ENCODE assay signal across 17 cellular contexts in the genomic region with DNA sequence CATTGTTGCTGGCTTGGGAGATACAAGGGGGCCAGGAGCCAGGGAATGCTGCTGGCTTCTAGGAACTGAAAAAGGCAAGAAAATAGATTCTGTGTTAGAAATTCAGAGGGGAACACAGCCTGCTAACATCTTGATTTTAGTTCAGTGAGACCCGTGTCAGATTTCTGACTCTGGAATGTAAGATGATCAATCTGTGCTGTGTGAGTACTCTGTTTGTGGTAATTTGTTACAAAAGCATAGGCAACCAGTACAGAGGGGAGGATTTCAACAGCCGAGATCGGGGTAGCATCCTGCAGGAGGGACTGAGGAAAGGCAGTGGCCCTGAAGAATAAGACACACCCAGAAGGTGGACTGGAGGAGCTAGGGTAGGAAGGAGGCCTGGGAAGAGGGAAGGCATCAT.
"Had no signal": no experiment of that assay in that cellular context is flagged by ENCODE, and none has a peak within 500 bp of the region (broad histone marks: within the 10 kb centered on the region; RNA-seq: fewer than 3 reads in every experiment).

No MANE protein-coding gene starts in this region.

- H3K9me3 Mint-ChIP-seq: activated CD4-positive, alpha-beta T cell treated with anti-CD3 and anti-CD28 coated beads, Interleukin-2, amount 10 ng/mL, durations not matched to agents 7 days and 5 days; activated naive CD4-positive, alpha-beta T cell treated with anti-CD3 and anti-CD28 coated beads for 36 hours; central memory CD8-positive, alpha-beta T cell; memory B cell; stimulated activated naive B cell treated with anti-CD40 and anti-IgM and Interleukin-4, amounts not matched to agents 10 μg/mL and 1 μg/mL and 100 μg/mL, for 72 hours; T-helper 1 cell treated with Interleukin-12 subunit alpha and Interleukin-12 subunit beta and Interleukin-4 antibody, amounts not matched to agents 30 μg/mL and 1 μg/mL, for 36 hours; WTC11 had no signal

- H3K27ac Mint-ChIP-seq: activated CD4-positive, alpha-beta T cell treated with anti-CD3 and anti-CD28 coated beads, Interleukin-2, amount 10 ng/mL, durations not matched to agents 7 days and 5 days; activated naive CD4-positive, alpha-beta T cell treated with anti-CD3 and anti-CD28 coated beads for 36 hours; memory B cell; stimulated activated naive B cell treated with anti-CD40 and anti-IgM and Interleukin-4, amounts not matched to agents 10 μg/mL and 1 μg/mL and 100 μg/mL, for 72 hours; T-helper 1 cell treated with Interleukin-12 subunit alpha and Interleukin-12 subunit beta and Interleukin-4 antibody, amounts not matched to agents 30 μg/mL and 1 μg/mL, for 36 hours; WTC11 had no signal

- H3K27me3 ChIP-seq: body of pancreas, gastroesophageal sphincter, tibial nerve had no signal

- DNase-seq: activated CD4-positive, alpha-beta T cell treated with anti-CD3 and anti-CD28 coated beads, Interleukin-2, amount 10 ng/mL, durations not matched to agents 7 days and 5 days; activated CD8-positive, alpha-beta memory T cell treated with anti-CD3 and anti-CD28 coated beads for 24 hours; activated naive CD4-positive, alpha-beta T cell treated with anti-CD3 and anti-CD28 coated beads for 36 hours; body of pancreas; cortex of kidney; effector CD8-positive, alpha-beta T cell; left ventricle myocardium inferior; retina; small intestine; stimulated activated naive B cell treated with anti-CD40 and anti-IgM and Interleukin-4, amounts not matched to agents 10 μg/mL and 1 μg/mL and 100 μg/mL, for 72 hours had no signal

- H3K36me3 ChIP-seq: gastroesophageal sphincter, left ventricle myocardium inferior, tibial nerve had no signal

- H3K4me3 Mint-ChIP-seq: activated CD4-positive, alpha-beta T cell treated with anti-CD3 and anti-CD28 coated beads, Interleukin-2, amount 10 ng/mL, durations not matched to agents 7 days and 5 days; activated naive CD4-positive, alpha-beta T cell treated with anti-CD3 and anti-CD28 coated beads for 36 hours; central memory CD8-positive, alpha-beta T cell; memory B cell; stimulated activated naive B cell treated with anti-CD40 and anti-IgM and Interleukin-4, amounts not matched to agents 10 μg/mL and 1 μg/mL and 100 μg/mL, for 72 hours; T-helper 1 cell treated with Interleukin-12 subunit alpha and Interleukin-12 subunit beta and Interleukin-4 antibody, amounts not matched to agents 30 μg/mL and 1 μg/mL, for 36 hours; WTC11 had no signal

- H3K4me1 Mint-ChIP-seq: activated CD4-positive, alpha-beta T cell treated with anti-CD3 and anti-CD28 coated beads, Interleukin-2, amount 10 ng/mL, durations not matched to agents 7 days and 5 days; central memory CD8-positive, alpha-beta T cell; memory B cell; stimulated activated naive B cell treated with anti-CD40 and anti-IgM and Interleukin-4, amounts not matched to agents 10 μg/mL and 1 μg/mL and 100 μg/mL, for 72 hours had no signal

- H3K36me3 Mint-ChIP-seq: memory B cell; stimulated activated naive B cell treated with anti-CD40 and anti-IgM and Interleukin-4, amounts not matched to agents 10 μg/mL and 1 μg/mL and 100 μg/mL, for 72 hours; WTC11 had no signal

- H3K4me3 ChIP-seq: body of pancreas, gastroesophageal sphincter, left ventricle myocardium inferior, tibial nerve had no signal

- FAIRE-seq: keratinocyte, small intestine had no signal
